28 cellular contexts compared by ENCODE assay signal in genomic region chr15:52800852-52801747, GRCh38. TPM values are rescaled to one million over a fixed set of nuclear protein-coding genes. Genes with fewer than 3 reads are reported as not detected.
A peak's percentile ranks its signal among the peaks of the same experiment; 100 is the strongest.
DNase-seq lines count a peak whose midpoint lies in the region; ATAC-seq and TF ChIP-seq lines count a peak whose summit lies in the region.
"Had no signal": no experiment of that assay in that cellular context is flagged by ENCODE, and none has a peak within 500 bp of the region (broad histone marks: within the 10 kb centered on the region; RNA-seq: fewer than 3 reads in every experiment).

No MANE protein-coding gene starts in this region.

- intact Hi-C loops in transverse colon (cut with DNase I; ENCODE audit: low total_unique reads), result no loop called here

- TF ChIP-seq CTCF in WTC11 (IDR thresholded peaks at IDR 0.05) (no peak), transverse colon (IDR thresholded peaks at IDR 0.05) (no peak)

- no peak for TF ChIP-seq EP300 in transverse colon (IDR thresholded peaks at IDR 0.05; ENCODE audit: low read depth)

- no peak overlapping the region for H3K4me3 Mint-ChIP-seq in activated CD4-positive, alpha-beta T cell treated with anti-CD3 and anti-CD28 coated beads, Interleukin-2, amount 10 ng/mL, durations not matched to agents 7 days and 5 days
- peak overlapping the region; percentile 94 for H3K4me3 Mint-ChIP-seq in WTC11
- H3K4me3 Mint-ChIP-seq in naive thymus-derived CD8-positive, alpha-beta T cell, result peak overlapping the region in 6 of 10 donors; percentile 23 to 72 (median 41)
- H3K4me3 Mint-ChIP-seq: activated CD4-positive, alpha-beta T cell treated with anti-CD3 and anti-CD28 coated beads for 36 hours; activated CD8-positive, alpha-beta memory T cell treated with anti-CD3 and anti-CD28 coated beads, Interleukin-2, amount 10 ng/mL, durations not matched to agents 7 days and 5 days had no signal

- H3K9me3 Mint-ChIP-seq in activated CD4-positive, alpha-beta T cell treated with anti-CD3 and anti-CD28 coated beads, Interleukin-2, amount 10 ng/mL, durations not matched to agents 7 days and 5 days, result peaks cover 4% of the 10 kb centered on the region
- H3K9me3 Mint-ChIP-seq in WTC11, result no peaks in the 10 kb centered on the region
- H3K9me3 Mint-ChIP-seq in naive thymus-derived CD8-positive, alpha-beta T cell, result peaks cover 0 to 27% (median 0%) of the 10 kb centered on the region in 9 donors
- H3K9me3 Mint-ChIP-seq: activated T-helper 2 cell treated with anti-CD3 and anti-CD28 coated beads, Interferon-gamma antibody, Interleukin-2, Interleukin-4, amounts not matched to agents 10 μg/mL and 5 μg/mL and 100 μg/mL, durations not matched to agents 14 hours and 24 hours and 36 hours had no signal

- H3K36me3 ChIP-seq in BLaER1 (no peaks in the 10 kb centered on the region), transverse colon (no peaks in the 10 kb centered on the region)
- H3K36me3 ChIP-seq: MG63, prostate gland, upper lobe of left lung had no signal

- peaks cover 27% of the 10 kb centered on the region for H3K4me1 Mint-ChIP-seq in activated CD4-positive, alpha-beta T cell treated with anti-CD3 and anti-CD28 coated beads, Interleukin-2, amount 10 ng/mL, durations not matched to agents 7 days and 5 days
- peaks cover 72% of the 10 kb centered on the region for H3K4me1 Mint-ChIP-seq in WTC11
- peaks cover 18 to 45% (median 32%) of the 10 kb centered on the region in 4 donors for H3K4me1 Mint-ChIP-seq in naive thymus-derived CD8-positive, alpha-beta T cell

- POLR2A ChIA-PET in activated CD4-positive, alpha-beta T cell treated with anti-CD3 and anti-CD28 coated beads, Interleukin-2, amount 10 ng/mL, durations not matched to agents 7 days and 5 days (lab: Charles Lee), result no interaction called here
- POLR2A ChIA-PET in WTC11 (lab: Charles Lee), result interaction anchor here (0.6 kb wide), 1 partner anchor 14 kb away, joined by 4 read pairs; no protein-coding TSS in a partner anchor
- POLR2A ChIA-PET in naive thymus-derived CD8-positive, alpha-beta T cell (lab: Charles Lee), result no interaction called here

- no peak overlapping the region for H3K4me2 ChIP-seq in BLaER1

- H3K27ac ChIP-seq in BLaER1 (no peak overlapping the region), transverse colon (no peak overlapping the region)
- H3K27ac ChIP-seq: prostate gland, upper lobe of left lung had no signal

- CTCF ChIA-PET in activated CD4-positive, alpha-beta T cell treated with anti-CD3 and anti-CD28 coated beads, Interleukin-2, amount 10 ng/mL, durations not matched to agents 7 days and 5 days (lab: Charles Lee), result no interaction called here
- CTCF ChIA-PET in WTC11 (lab: Charles Lee), result interaction anchor here (0.6 kb wide), 1 partner anchor 9 kb away, joined by 3 read pairs; no protein-coding TSS in a partner anchor

- no peak for ATAC-seq in WTC11
- no peak for ATAC-seq in naive thymus-derived CD8-positive, alpha-beta T cell
- ATAC-seq: activated CD4-positive, alpha-beta T cell treated with anti-CD3 and anti-CD28 coated beads for 36 hours; activated CD8-positive, alpha-beta memory T cell treated with anti-CD3 and anti-CD28 coated beads, Interleukin-2, amount 10 ng/mL, durations not matched to agents 7 days and 5 days; left colon had no signal

- peaks cover 6% of the 10 kb centered on the region; the same call in 1 of the 2 replicates for H3K4me1 ChIP-seq in BLaER1
- peaks cover 16 to 40% (median 33%) of the 10 kb centered on the region in 4 donors for H3K4me1 ChIP-seq in transverse colon

- WGBS in transverse colon (ENCODE audit: low coverage in 1 of 2), 2 donors, result 36 to 41% methylated on average over 11 to 43 of the region's 43 CpGs

- H3K27me3 Mint-ChIP-seq in activated CD4-positive, alpha-beta T cell treated with anti-CD3 and anti-CD28 coated beads, Interleukin-2, amount 10 ng/mL, durations not matched to agents 7 days and 5 days, result peaks cover 86% of the 10 kb centered on the region
- H3K27me3 Mint-ChIP-seq in WTC11 (ENCODE audit: low read depth), result peaks cover 75% of the 10 kb centered on the region
- H3K27me3 Mint-ChIP-seq in naive thymus-derived CD8-positive, alpha-beta T cell, result peaks cover 52 to 86% (median 75%) of the 10 kb centered on the region in 5 donors

- H3K27me3 ChIP-seq in BLaER1 (peaks cover 100% of the 10 kb centered on the region), transverse colon (peaks cover 100% of the 10 kb centered on the region)

- H3K9me3 ChIP-seq in BLaER1 (peaks cover 37% of the 10 kb centered on the region), transverse colon (no peaks in the 10 kb centered on the region)
- H3K9me3 ChIP-seq: MG63, prostate gland, upper lobe of left lung had no signal

- in situ Hi-C loops in transverse colon (cut with MboI; ENCODE audit: low pct_ligation_motif_present in 1 of 4, low pct_unique_long_range_greater_than_20kb in 1 of 4, low sequenced_read_pairs in 3 of 4), result loop anchor here in 1 of 4 donors (25.0 kb wide), 1 partner anchor 411 kb away; no protein-coding TSS in a partner anchor

- H3K4me3 ChIP-seq in BLaER1, result 0 out of 2 replicates have a peak overlapping the region, but pooled peaks have one; percentile 26
- H3K4me3 ChIP-seq in transverse colon, result no peak overlapping the region
- H3K4me3 ChIP-seq: MG63, prostate gland, upper lobe of left lung had no signal

- TF ChIP-seq POLR2A in transverse colon (IDR thresholded peaks at IDR 0.05), result no peak

- peaks cover 2% of the 10 kb centered on the region for H3K36me3 Mint-ChIP-seq in activated CD4-positive, alpha-beta T cell treated with anti-CD3 and anti-CD28 coated beads, Interleukin-2, amount 10 ng/mL, durations not matched to agents 7 days and 5 days (ENCODE audit: low read depth)
- H3K36me3 Mint-ChIP-seq in WTC11, result peaks cover 39% of the 10 kb centered on the region
- peaks cover 0 to 11% (median 10%) of the 10 kb centered on the region in 3 donors for H3K36me3 Mint-ChIP-seq in naive thymus-derived CD8-positive, alpha-beta T cell

- peak overlapping the region; percentile 62 for H3K27ac Mint-ChIP-seq in activated CD4-positive, alpha-beta T cell treated with anti-CD3 and anti-CD28 coated beads, Interleukin-2, amount 10 ng/mL, durations not matched to agents 7 days and 5 days
- peak overlapping the region; percentile 66; the same call in 1 of the 2 replicates for H3K27ac Mint-ChIP-seq in WTC11
- peak overlapping the region in 1 of 10 donors; percentile 22 for H3K27ac Mint-ChIP-seq in naive thymus-derived CD8-positive, alpha-beta T cell
- H3K27ac Mint-ChIP-seq: activated CD4-positive, alpha-beta T cell treated with anti-CD3 and anti-CD28 coated beads for 36 hours; activated CD8-positive, alpha-beta memory T cell treated with anti-CD3 and anti-CD28 coated beads, Interleukin-2, amount 10 ng/mL, durations not matched to agents 7 days and 5 days; activated T-helper 2 cell treated with anti-CD3 and anti-CD28 coated beads, Interferon-gamma antibody, Interleukin-2, Interleukin-4, amounts not matched to agents 10 μg/mL and 5 μg/mL and 100 μg/mL, durations not matched to agents 14 hours and 24 hours and 36 hours had no signal

- H4K20me1 ChIP-seq in BLaER1, result peaks cover 97% of the 10 kb centered on the region

- no peak overlapping the region for H3K9ac ChIP-seq in BLaER1

- no peak for DNase-seq in activated CD4-positive, alpha-beta T cell treated with anti-CD3 and anti-CD28 coated beads, Interleukin-2, amount 10 ng/mL, durations not matched to agents 7 days and 5 days
- DNase-seq in activated CD4-positive, alpha-beta T cell treated with anti-CD3 and anti-CD28 coated beads for 4 hours, result no peak
- DNase-seq in WTC11 (ENCODE audit: low spot score) (no peak), cerebellar nuclear complex (lab: John Stamatoyannopoulos, UW) (no peak), transverse colon (no peak), AG20443 (ENCODE audit: low spot score) (no peak)
- no peak for DNase-seq in naive thymus-derived CD8-positive, alpha-beta T cell
- DNase-seq: activated CD4-positive, alpha-beta T cell treated with anti-CD3 and anti-CD28 coated beads for 36 hours; activated CD8-positive, alpha-beta memory T cell treated with anti-CD3 and anti-CD28 coated beads, Interleukin-2, amount 10 ng/mL, durations not matched to agents 7 days and 5 days; DMS 273 treated with DMSO at 0.1 percent for 48 hours; EL; erythroblast; KG1; left colon; MG63; NCI-H1105; NCI-H187; NCI-H2171; stimulated activated naive CD4-positive, alpha-beta T cell; SW 1271; T-helper 9 cell had no signal

TF ChIP-seq in WTC11, 78 proteins besides CTCF, POLR2A, EP300 and RAD21 (continues in another document):
- no peak for TF ChIP-seq ZNF532 (CRISPR knock-in tag; IDR thresholded peaks at IDR 0.05; ENCODE audit: borderline replicate concordance)

RNA-seq across cellular contexts. Expression of gene ONECUT1, which starts 11.0 kb away (rescaled TPM):
- not detected for total RNA-seq in activated CD4-positive, alpha-beta T cell treated with anti-CD3 and anti-CD28 coated beads, Interleukin-2, amount 10 ng/mL, durations not matched to agents 7 days and 5 days
- total RNA-seq in WTC11 (2021) (33.8 to 39.3 TPM (median 35.9 TPM) in 3 replicates), transverse colon (under 1 TPM in 1 of 4 donors, not detected in 3; 0.64 TPM)
- not detected for total RNA-seq in naive thymus-derived CD8-positive, alpha-beta T cell
- polyA plus RNA-seq in naive thymus-derived CD8-positive, alpha-beta T cell, result not detected
- total RNA-seq: activated CD4-positive, alpha-beta T cell treated with anti-CD3 and anti-CD28 coated beads for 36 hours; activated CD8-positive, alpha-beta memory T cell treated with anti-CD3 and anti-CD28 coated beads, Interleukin-2, amount 10 ng/mL, durations not matched to agents 7 days and 5 days; activated T-helper 2 cell treated with anti-CD3 and anti-CD28 coated beads, Interferon-gamma antibody, Interleukin-2, Interleukin-4, amounts not matched to agents 10 μg/mL and 5 μg/mL and 100 μg/mL, durations not matched to agents 14 hours and 24 hours and 36 hours; cardiac septum; glomerular endothelial cell; left colon; RPMI7951 had no signal

Comparison
In these comparisons a context has a peak if more than half of its experiments do, and no peak if none do; other contexts are left out.
1. RNA of gene ONECUT1, which starts 11.0 kb away (total RNA-seq): 33.8 to 39.3 TPM in WTC11; not detected in activated CD4-positive, alpha-beta T cell treated with anti-CD3 and anti-CD28 coated beads, Interleukin-2, amount 10 ng/mL, durations not matched to agents 7 days and 5 days, not detected in naive thymus-derived CD8-positive, alpha-beta T cell and 0.64 TPM in transverse colon; every median in the first group is over 10 times any median in the second.